15 cellular contexts compared by ENCODE assay signal in genomic region chr1:204880906-204881305, GRCh38.
"Had no signal": no experiment of that assay in that cellular context is flagged by ENCODE, and none has a peak within 500 bp of the region (broad histone marks: within the 10 kb centered on the region; RNA-seq: fewer than 3 reads in every experiment).

No MANE protein-coding gene starts in this region.

- H3K4me3 Mint-ChIP-seq: activated B cell treated with CpG ODN at 0.5 μM for 24 hours; activated CD4-positive, alpha-beta T cell treated with anti-CD3 and anti-CD28 coated beads, Interleukin-2, amount 10 ng/mL, durations not matched to agents 7 days and 5 days; activated naive CD4-positive, alpha-beta T cell treated with anti-CD3 and anti-CD28 coated beads for 36 hours; activated T-helper 17 cell treated with anti-CD3 and anti-CD28 coated beads, Interleukin-2, amount 50 U/mL, for 72 hours; nephron; stimulated activated naive B cell treated with anti-CD40 and anti-IgM and Interleukin-4, amounts not matched to agents 10 μg/mL and 1 μg/mL and 100 μg/mL, for 72 hours; T-helper 1 cell treated with Interleukin-12 subunit alpha and Interleukin-12 subunit beta and Interleukin-4 antibody, amounts not matched to agents 30 μg/mL and 1 μg/mL, for 36 hours had no signal

- ATAC-seq: activated T-helper 17 cell treated with anti-CD3 and anti-CD28 coated beads, Interleukin-2, amount 50 U/mL, for 72 hours; SK-N-SH treated with all-trans-retinoic acid at 6 μM for 48 hours; stimulated activated naive B cell treated with anti-CD40 and anti-IgM and Interleukin-4, amounts not matched to agents 10 μg/mL and 1 μg/mL and 100 μg/mL, for 72 hours had no signal

- H3K4me3 ChIP-seq: colonic mucosa, suprapubic skin had no signal

- H3K27me3 ChIP-seq: colonic mucosa, suprapubic skin had no signal

- H3K4me1 ChIP-seq: colonic mucosa, suprapubic skin had no signal

- H3K27ac Mint-ChIP-seq: activated B cell treated with CpG ODN at 0.5 μM for 24 hours; activated CD4-positive, alpha-beta T cell treated with anti-CD3 and anti-CD28 coated beads, Interleukin-2, amount 10 ng/mL, durations not matched to agents 7 days and 5 days; activated naive CD4-positive, alpha-beta T cell treated with anti-CD3 and anti-CD28 coated beads for 36 hours; activated T-helper 17 cell treated with anti-CD3 and anti-CD28 coated beads, Interleukin-2, amount 50 U/mL, for 72 hours; stimulated activated naive B cell treated with anti-CD40 and anti-IgM and Interleukin-4, amounts not matched to agents 10 μg/mL and 1 μg/mL and 100 μg/mL, for 72 hours; T-helper 1 cell treated with Interleukin-12 subunit alpha and Interleukin-12 subunit beta and Interleukin-4 antibody, amounts not matched to agents 30 μg/mL and 1 μg/mL, for 36 hours had no signal

- DNase-seq: activated B cell treated with CpG ODN at 0.5 μM for 24 hours; activated CD4-positive, alpha-beta T cell treated with anti-CD3 and anti-CD28 coated beads, Interleukin-2, amount 10 ng/mL, durations not matched to agents 7 days and 5 days; activated CD8-positive, alpha-beta memory T cell treated with anti-CD3 and anti-CD28 coated beads for 24 hours; activated naive CD4-positive, alpha-beta T cell treated with anti-CD3 and anti-CD28 coated beads for 36 hours; activated T-cell treated with anti-CD3 and anti-CD28 coated beads for 4 hours; colonic mucosa; effector CD8-positive, alpha-beta T cell; small intestine; stimulated activated CD4-positive, alpha-beta T cell treated with anti-CD3 and anti-CD28 coated beads, Interleukin-2, amount 100 ng/mL, for 24 hours; stimulated activated naive B cell treated with anti-CD40 and anti-IgM and Interleukin-4, amounts not matched to agents 10 μg/mL and 1 μg/mL and 100 μg/mL, for 72 hours had no signal

- H3K36me3 Mint-ChIP-seq: stimulated activated naive B cell treated with anti-CD40 and anti-IgM and Interleukin-4, amounts not matched to agents 10 μg/mL and 1 μg/mL and 100 μg/mL, for 72 hours had no signal

- H3K27ac ChIP-seq: colonic mucosa, suprapubic skin had no signal

- H3K9me3 ChIP-seq: colonic mucosa, suprapubic skin had no signal

- H3K4me1 Mint-ChIP-seq: activated B cell treated with CpG ODN at 0.5 μM for 24 hours; activated CD4-positive, alpha-beta T cell treated with anti-CD3 and anti-CD28 coated beads, Interleukin-2, amount 10 ng/mL, durations not matched to agents 7 days and 5 days; activated T-helper 17 cell treated with anti-CD3 and anti-CD28 coated beads, Interleukin-2, amount 50 U/mL, for 72 hours; stimulated activated naive B cell treated with anti-CD40 and anti-IgM and Interleukin-4, amounts not matched to agents 10 μg/mL and 1 μg/mL and 100 μg/mL, for 72 hours had no signal

- H3K36me3 ChIP-seq: colonic mucosa, suprapubic skin had no signal

- H3K9me3 Mint-ChIP-seq: activated B cell treated with CpG ODN at 0.5 μM for 24 hours; activated CD4-positive, alpha-beta T cell treated with anti-CD3 and anti-CD28 coated beads, Interleukin-2, amount 10 ng/mL, durations not matched to agents 7 days and 5 days; activated naive CD4-positive, alpha-beta T cell treated with anti-CD3 and anti-CD28 coated beads for 36 hours; activated T-helper 17 cell treated with anti-CD3 and anti-CD28 coated beads, Interleukin-2, amount 50 U/mL, for 72 hours; nephron; T-helper 1 cell treated with Interleukin-12 subunit alpha and Interleukin-12 subunit beta and Interleukin-4 antibody, amounts not matched to agents 30 μg/mL and 1 μg/mL, for 36 hours had no signal
